8 cellular contexts compared by ENCODE assay signal in the genomic region with DNA sequence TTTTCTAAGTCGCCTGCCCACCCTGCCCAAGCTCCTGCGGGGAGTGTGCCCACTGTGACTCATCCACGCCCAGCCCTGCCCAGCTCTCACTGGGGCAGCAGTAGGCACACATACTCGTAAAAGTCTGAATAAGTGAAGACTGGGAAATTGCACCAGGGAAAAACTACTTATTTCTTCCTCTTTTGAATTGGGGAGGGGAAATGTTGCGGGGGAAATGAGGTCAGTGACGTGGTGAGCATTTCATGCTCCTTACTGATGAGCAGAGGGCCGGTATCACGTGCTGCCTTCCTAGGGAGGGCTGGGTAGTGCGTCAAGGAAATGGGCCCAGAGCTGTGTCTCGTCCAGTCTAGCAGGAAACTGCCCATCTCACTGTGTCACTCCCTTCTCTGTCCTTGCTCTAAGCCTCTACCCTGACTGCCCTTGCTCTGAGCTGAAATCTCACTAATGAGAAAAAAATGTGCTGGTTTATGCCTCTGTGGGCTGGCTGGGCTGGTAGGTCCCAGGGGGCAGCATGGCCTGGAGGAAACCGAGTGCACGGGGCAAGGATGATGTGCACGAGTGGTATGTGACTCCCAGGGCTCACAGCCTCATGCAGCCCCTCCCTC. TPM values are rescaled to one million over a fixed set of nuclear protein-coding genes. Genes with fewer than 3 reads are reported as not detected.
DNase-seq lines count a peak whose midpoint lies in the region; ATAC-seq and TF ChIP-seq lines count a peak whose summit lies in the region.

No MANE protein-coding gene starts in this region.

- CTCF ChIA-PET in WTC11 (lab: Charles Lee): interaction anchor here (0.7 to 2.1 kb wide), 3 partner anchors 29 to 91 kb away, joined by 3 to 11 read pairs (median 4); no protein-coding TSS in a partner anchor

- H3K4me3 ChIP-seq in GM23248 (no peak overlapping the region), gastroesophageal sphincter (no peak overlapping the region)

- TF ChIP-seq CTCF in gastroesophageal sphincter (IDR thresholded peaks at IDR 0.05) (no peak), WTC11 (IDR thresholded peaks at IDR 0.05) (no peak)

- H3K9me3 ChIP-seq in GM23248 (ENCODE audit: low read depth) (no peaks in the 10 kb centered on the region), gastroesophageal sphincter (peaks cover 0 to 6% (median 0%) of the 10 kb centered on the region in 3 donors)

- H4K20me1 ChIP-seq in GM23248 (ENCODE audit: insufficient read depth): no peaks in the 10 kb centered on the region

- TF ChIP-seq EP300 in gastroesophageal sphincter (IDR thresholded peaks at IDR 0.05): no peak

- H3K27ac ChIP-seq in GM23248 (peak overlapping the region; percentile 77), gastroesophageal sphincter (peak overlapping the region in 3 of 4 donors; percentile 27 to 60 (median 47))

- H3K9me3 Mint-ChIP-seq in stimulated activated effector memory CD8-positive, alpha-beta T cell treated with anti-CD3 and anti-CD28 coated beads, Interleukin-12 subunit alpha, Interleukin-12 subunit beta, amount 100 ng/mL, for 72 hours: peaks cover 2% of the 10 kb centered on the region
- H3K9me3 Mint-ChIP-seq in WTC11: peaks cover 3% of the 10 kb centered on the region; the same call in 1 of the 2 replicates

- H3K27me3 ChIP-seq in GM23248 (replicated peaks; ENCODE audit: insufficient read depth) (no peaks in the 10 kb centered on the region), gastroesophageal sphincter (peaks cover 16% of the 10 kb centered on the region)

- no peaks in the 10 kb centered on the region for H3K9me2 ChIP-seq in GM23248 (ENCODE audit: insufficient read depth)

- DNase-seq in AG08396 (ENCODE audit: low spot score) (peak; percentile 85), GM23248 (peak; percentile 93), T-helper 22 cell (ENCODE audit: low read depth) (peak; percentile 47), cerebellar nuclear complex (lab: John Stamatoyannopoulos, UW) (no peak), WTC11 (ENCODE audit: low spot score) (no peak), NCI-H748 treated with DMSO at 0.1 percent for 48 hours (lab: John Stamatoyannopoulos, UW) (no peak)
- DNase-seq in stimulated activated effector memory CD8-positive, alpha-beta T cell treated with anti-CD3 and anti-CD28 coated beads, Interleukin-12 subunit alpha, Interleukin-12 subunit beta, amount 100 ng/mL, for 72 hours (ENCODE audit: low spot score in 2 of 2): no peak

- peak overlapping the region; percentile 47 for H3K9ac ChIP-seq in GM23248

- POLR2A ChIA-PET in WTC11 (lab: Charles Lee): no interaction called here

- no peaks in the 10 kb centered on the region for H3K79me2 ChIP-seq in GM23248 (ENCODE audit: insufficient read depth)

- no peak for TF ChIP-seq POLR2A in gastroesophageal sphincter (IDR thresholded peaks at IDR 0.05)

- H3K27me3 Mint-ChIP-seq in WTC11 (ENCODE audit: low read depth): peaks cover 16% of the 10 kb centered on the region

- H3F3A ChIP-seq in GM23248 (ENCODE audit: insufficient read depth): peaks cover 8% of the 10 kb centered on the region; the same call in 1 of the 2 replicates

- ATAC-seq in gastroesophageal sphincter: peak; percentile 80
- ATAC-seq in stimulated activated effector memory CD8-positive, alpha-beta T cell treated with anti-CD3 and anti-CD28 coated beads, Interleukin-12 subunit alpha, Interleukin-12 subunit beta, amount 100 ng/mL, for 72 hours: peak; percentile 24
- no peak for ATAC-seq in WTC11

- H3K4me1 Mint-ChIP-seq in stimulated activated effector memory CD8-positive, alpha-beta T cell treated with anti-CD3 and anti-CD28 coated beads, Interleukin-12 subunit alpha, Interleukin-12 subunit beta, amount 100 ng/mL, for 72 hours: peaks cover 92% of the 10 kb centered on the region
- H3K4me1 Mint-ChIP-seq in WTC11: peaks cover 11% of the 10 kb centered on the region

- peak overlapping the region; percentile 53 for H3K4me3 Mint-ChIP-seq in stimulated activated effector memory CD8-positive, alpha-beta T cell treated with anti-CD3 and anti-CD28 coated beads, Interleukin-12 subunit alpha, Interleukin-12 subunit beta, amount 100 ng/mL, for 72 hours
- no peak overlapping the region for H3K4me3 Mint-ChIP-seq in WTC11

- 29 to 33% methylated on average over 13 of the region's 13 CpGs for WGBS in GM23248 (ENCODE audit: low coverage in 1 of 2, low lambda C conversion rate in 2 of 2, missing lambda C conversion rate in 2 of 2), 2 experiments
- WGBS in gastroesophageal sphincter (ENCODE audit: low coverage in 1 of 2), 2 donors: 53 to 63% methylated on average over 3 to 7 of the region's 13 CpGs

- H3K36me3 ChIP-seq in GM23248 (ENCODE audit: low read depth): no peaks in the 10 kb centered on the region
- no peaks in the 10 kb centered on the region for H3K36me3 ChIP-seq in gastroesophageal sphincter

- peak overlapping the region; percentile 61 for H3K4me2 ChIP-seq in GM23248 (ENCODE audit: unreplicated experiment)

- peak overlapping the region; percentile 90 for H3K27ac Mint-ChIP-seq in stimulated activated effector memory CD8-positive, alpha-beta T cell treated with anti-CD3 and anti-CD28 coated beads, Interleukin-12 subunit alpha, Interleukin-12 subunit beta, amount 100 ng/mL, for 72 hours
- no peak overlapping the region for H3K27ac Mint-ChIP-seq in WTC11

- H3K36me3 Mint-ChIP-seq in stimulated activated effector memory CD8-positive, alpha-beta T cell treated with anti-CD3 and anti-CD28 coated beads, Interleukin-12 subunit alpha, Interleukin-12 subunit beta, amount 100 ng/mL, for 72 hours: peaks cover 33% of the 10 kb centered on the region
- no peaks in the 10 kb centered on the region for H3K36me3 Mint-ChIP-seq in WTC11

- H3K4me1 ChIP-seq in GM23248 (ENCODE audit: insufficient read depth): peaks cover 15% of the 10 kb centered on the region
- peaks cover 0 to 21% (median 0%) of the 10 kb centered on the region in 3 donors for H3K4me1 ChIP-seq in gastroesophageal sphincter

- in situ Hi-C loops in GM23248 (cut with MboI): no loop called here

- H2AFZ ChIP-seq in GM23248: peak overlapping the region; percentile 54

TF ChIP-seq in WTC11, 78 proteins besides CTCF, POLR2A, EP300 and RAD21:
- TF ChIP-seq TEAD4 (CRISPR knock-in tag; IDR thresholded peaks at IDR 0.05): no peak
- TF ChIP-seq, protein P1, sequence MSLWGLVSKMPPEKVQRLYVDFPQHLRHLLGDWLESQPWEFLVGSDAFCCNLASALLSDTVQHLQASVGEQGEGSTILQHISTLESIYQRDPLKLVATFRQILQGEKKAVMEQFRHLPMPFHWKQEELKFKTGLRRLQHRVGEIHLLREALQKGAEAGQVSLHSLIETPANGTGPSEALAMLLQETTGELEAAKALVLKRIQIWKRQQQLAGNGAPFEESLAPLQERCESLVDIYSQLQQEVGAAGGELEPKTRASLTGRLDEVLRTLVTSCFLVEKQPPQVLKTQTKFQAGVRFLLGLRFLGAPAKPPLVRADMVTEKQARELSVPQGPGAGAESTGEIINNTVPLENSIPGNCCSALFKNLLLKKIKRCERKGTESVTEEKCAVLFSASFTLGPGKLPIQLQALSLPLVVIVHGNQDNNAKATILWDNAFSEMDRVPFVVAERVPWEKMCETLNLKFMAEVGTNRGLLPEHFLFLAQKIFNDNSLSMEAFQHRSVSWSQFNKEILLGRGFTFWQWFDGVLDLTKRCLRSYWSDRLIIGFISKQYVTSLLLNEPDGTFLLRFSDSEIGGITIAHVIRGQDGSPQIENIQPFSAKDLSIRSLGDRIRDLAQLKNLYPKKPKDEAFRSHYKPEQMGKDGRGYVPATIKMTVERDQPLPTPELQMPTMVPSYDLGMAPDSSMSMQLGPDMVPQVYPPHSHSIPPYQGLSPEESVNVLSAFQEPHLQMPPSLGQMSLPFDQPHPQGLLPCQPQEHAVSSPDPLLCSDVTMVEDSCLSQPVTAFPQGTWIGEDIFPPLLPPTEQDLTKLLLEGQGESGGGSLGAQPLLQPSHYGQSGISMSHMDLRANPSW (CRISPR knock-in tag; conservative IDR thresholded peaks at IDR 0.05; ENCODE audit: low read depth): no peak

RNA-seq across cellular contexts. Expression of a gene that starts 13.5 kb away (rescaled TPM):
- total RNA-seq in GM23248 (2014; rRNA removed; shearing (Covaris generic)): 0.25 and 2.9 TPM in 2 replicates
- 1.1 and 1.3 TPM in 2 replicates for polyA plus RNA-seq in GM23248 (2016; fragmentation: Nextera tagmentation; extraction: Ambion mirVana)
- total RNA-seq in gastroesophageal sphincter (10 to 100 TPM; 10.9 to 34.9 (median 31.0) TPM), WTC11 (2021) (1.6 to 2.7 TPM (median 2.1 TPM) in 3 replicates)

Comparison
In these comparisons a context has a peak if more than half of its experiments do, and no peak if none do; other contexts are left out.
1. DNase-seq: peak in AG08396 (single experiment), GM23248 (single experiment) and T-helper 22 cell (single experiment); none in stimulated activated effector memory CD8-positive, alpha-beta T cell treated with anti-CD3 and anti-CD28 coated beads, Interleukin-12 subunit alpha, Interleukin-12 subunit beta, amount 100 ng/mL, for 72 hours (0 of 2), cerebellar nuclear complex (0 of 2), WTC11 (single experiment) and NCI-H748 treated with DMSO at 0.1 percent for 48 hours (single experiment).